In the genomic region with DNA sequence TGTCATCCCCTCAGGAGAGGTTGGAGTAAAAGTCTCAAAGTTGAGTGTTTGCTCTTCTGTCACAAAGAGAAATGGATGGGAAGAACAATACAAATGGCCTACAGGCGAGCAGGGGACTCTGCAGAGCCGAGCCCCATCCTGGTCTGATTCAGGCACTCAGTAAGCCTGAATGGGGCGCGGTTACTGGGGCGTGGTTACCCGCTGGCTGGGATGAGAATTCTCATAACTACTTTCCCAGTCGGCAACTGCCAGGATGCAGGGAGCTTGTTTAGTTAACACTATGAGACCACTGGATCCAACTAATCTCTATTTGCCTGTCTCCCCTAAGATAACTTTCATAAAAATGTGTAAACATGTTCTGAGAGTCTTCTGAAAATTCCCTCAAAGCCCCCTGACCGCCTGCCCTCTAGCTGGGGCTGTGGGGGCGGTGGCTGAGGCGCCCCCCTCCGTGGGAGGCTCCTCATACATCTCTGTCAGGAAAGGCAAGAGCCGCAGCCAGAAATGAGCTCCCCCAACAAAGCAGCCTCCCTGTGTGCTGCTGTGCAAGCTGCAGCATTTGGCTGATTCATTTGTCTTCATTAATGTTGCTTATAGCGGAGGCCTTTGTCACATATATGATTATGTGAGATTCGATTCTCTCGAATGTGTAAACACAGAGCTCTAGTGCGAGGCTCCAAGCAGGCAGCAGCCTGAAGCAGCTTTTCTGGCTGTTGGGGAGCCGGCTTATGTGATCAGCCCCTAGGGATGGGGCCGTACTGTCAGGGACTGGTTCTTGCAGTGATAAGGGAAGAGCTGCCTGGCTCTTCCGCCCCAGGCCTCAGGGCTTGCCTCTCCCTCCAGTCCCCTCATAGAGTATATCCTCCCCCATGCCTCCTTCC, we compare ENCODE assay signal across 9 cellular contexts.
DNase-seq lines count a peak whose midpoint lies in the region; ATAC-seq lines count a peak whose summit lies in the region.
"Had no signal": no experiment of that assay in that cellular context is flagged by ENCODE, and none has a peak within 500 bp of the region (broad histone marks: within the 10 kb centered on the region; RNA-seq: fewer than 3 reads in every experiment).

No MANE protein-coding gene starts in this region.

- H3K27ac ChIP-seq in ectodermal cell (ENCODE audit: insufficient read depth, low read depth, low read length, poor library complexity, severe bottlenecking) = peak overlapping the region; percentile 78
- peak overlapping the region; percentile 45 for H3K27ac ChIP-seq in muscle layer of colon (ENCODE audit: low read depth, low read length)

- DNase-seq in DMS79 (lab: John Stamatoyannopoulos, UW) = peak; percentile 64
- DNase-seq in NCI-H345 (lab: John Stamatoyannopoulos, UW) = peak; percentile 93
- DNase-seq in activated CD4-positive, alpha-beta T cell treated with anti-CD3 and anti-CD28 coated beads for 4 hours = no peak
- DNase-seq in activated naive CD4-positive, alpha-beta T cell (lab: John Stamatoyannopoulos, UW) = no peak
- DNase-seq: activated naive CD4-positive, alpha-beta T cell treated with anti-CD3 and anti-CD28 coated beads for 36 hours had no signal

- H3K4me3 ChIP-seq in ectodermal cell (ENCODE audit: insufficient read depth, low read depth, low read length) (no peak overlapping the region), muscle layer of colon (ENCODE audit: low read depth in 1 of 2, low read length in 2 of 2) (peak overlapping the region in 1 of 2 donors; percentile 13)

- ATAC-seq in HG02970 (IDR thresholded peaks at IDR 0.05; ENCODE audit: low FRiP score, unreplicated experiment) = no peak
- ATAC-seq in HG03469 (IDR thresholded peaks at IDR 0.05; ENCODE audit: unreplicated experiment) = no peak

- H3K36me3 ChIP-seq in ectodermal cell (ENCODE audit: control insufficient read depth, insufficient read depth, low read length) = no peaks in the 10 kb centered on the region
- no peaks in the 10 kb centered on the region for H3K36me3 ChIP-seq in muscle layer of colon (ENCODE audit: insufficient read depth, low read length)

- 49 to 53% methylated on average over 19 of the region's 19 CpGs for WGBS in ectodermal cell, 2 experiments

- H3K27me3 ChIP-seq in ectodermal cell (ENCODE audit: control insufficient read depth, insufficient read depth, low read length, poor library complexity, severe bottlenecking) = no peaks in the 10 kb centered on the region
- no peaks in the 10 kb centered on the region for H3K27me3 ChIP-seq in muscle layer of colon (ENCODE audit: control insufficient read depth in 1 of 2, insufficient read depth in 2 of 2, low read length in 2 of 2)

- H3K4me1 ChIP-seq in ectodermal cell (ENCODE audit: control insufficient read depth, insufficient read depth, low read length) (peaks cover 22% of the 10 kb centered on the region), muscle layer of colon (ENCODE audit: insufficient read depth, low read length) (peaks cover 13% of the 10 kb centered on the region)

- H3K9me3 ChIP-seq in ectodermal cell (ENCODE audit: control insufficient read depth, low read length) (no peaks in the 10 kb centered on the region), muscle layer of colon (ENCODE audit: low read length) (no peaks in the 10 kb centered on the region)

- no peak overlapping the region for H3K9ac ChIP-seq in muscle layer of colon (ENCODE audit: low read length)

Comparison
In these comparisons a context has a peak if more than half of its experiments do, and no peak if none do; other contexts are left out.
1. DNase-seq: peak in DMS79 (single experiment) and NCI-H345 (single experiment); none in activated CD4-positive, alpha-beta T cell treated with anti-CD3 and anti-CD28 coated beads for 4 hours (0 of 2) and activated naive CD4-positive, alpha-beta T cell (0 of 4).